ENCODE assay signal across 1 cellular context in the genomic region with DNA sequence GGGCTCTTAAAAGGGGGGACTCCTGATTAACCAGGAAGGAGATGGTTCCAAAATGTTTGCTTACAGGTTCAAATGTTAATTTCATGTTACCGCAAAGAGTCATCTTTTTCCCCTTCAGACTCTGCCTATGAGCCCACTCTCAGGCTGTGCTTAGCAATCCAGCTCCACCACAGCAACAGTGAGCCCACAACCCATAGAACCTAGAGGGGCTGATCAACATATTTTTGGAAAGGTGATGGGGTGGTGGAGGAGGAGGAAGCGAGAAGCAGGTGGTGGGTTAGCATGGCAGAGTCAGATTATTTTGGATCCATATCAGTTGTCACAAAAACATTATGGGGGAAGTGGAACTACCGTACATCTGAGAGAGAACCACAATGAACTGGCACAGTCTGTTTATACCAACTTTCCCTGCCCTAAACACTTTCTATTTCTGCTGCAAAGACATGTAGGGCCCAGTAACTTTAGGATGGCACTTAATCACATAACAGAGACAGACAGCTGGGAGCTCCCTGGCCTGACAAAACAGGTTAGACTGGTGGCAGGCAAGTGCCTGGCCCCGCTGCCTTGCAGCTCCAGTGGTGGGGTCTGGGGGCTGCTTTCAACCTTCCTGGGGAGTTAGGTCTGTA.
TF ChIP-seq lines count a peak whose summit lies in the region.

No MANE protein-coding gene starts in this region.

TF ChIP-seq in GM23338, 12 proteins besides CTCF, POLR2A, EP300 and RAD21 (continued from another document):
- TF ChIP-seq, protein P1, sequence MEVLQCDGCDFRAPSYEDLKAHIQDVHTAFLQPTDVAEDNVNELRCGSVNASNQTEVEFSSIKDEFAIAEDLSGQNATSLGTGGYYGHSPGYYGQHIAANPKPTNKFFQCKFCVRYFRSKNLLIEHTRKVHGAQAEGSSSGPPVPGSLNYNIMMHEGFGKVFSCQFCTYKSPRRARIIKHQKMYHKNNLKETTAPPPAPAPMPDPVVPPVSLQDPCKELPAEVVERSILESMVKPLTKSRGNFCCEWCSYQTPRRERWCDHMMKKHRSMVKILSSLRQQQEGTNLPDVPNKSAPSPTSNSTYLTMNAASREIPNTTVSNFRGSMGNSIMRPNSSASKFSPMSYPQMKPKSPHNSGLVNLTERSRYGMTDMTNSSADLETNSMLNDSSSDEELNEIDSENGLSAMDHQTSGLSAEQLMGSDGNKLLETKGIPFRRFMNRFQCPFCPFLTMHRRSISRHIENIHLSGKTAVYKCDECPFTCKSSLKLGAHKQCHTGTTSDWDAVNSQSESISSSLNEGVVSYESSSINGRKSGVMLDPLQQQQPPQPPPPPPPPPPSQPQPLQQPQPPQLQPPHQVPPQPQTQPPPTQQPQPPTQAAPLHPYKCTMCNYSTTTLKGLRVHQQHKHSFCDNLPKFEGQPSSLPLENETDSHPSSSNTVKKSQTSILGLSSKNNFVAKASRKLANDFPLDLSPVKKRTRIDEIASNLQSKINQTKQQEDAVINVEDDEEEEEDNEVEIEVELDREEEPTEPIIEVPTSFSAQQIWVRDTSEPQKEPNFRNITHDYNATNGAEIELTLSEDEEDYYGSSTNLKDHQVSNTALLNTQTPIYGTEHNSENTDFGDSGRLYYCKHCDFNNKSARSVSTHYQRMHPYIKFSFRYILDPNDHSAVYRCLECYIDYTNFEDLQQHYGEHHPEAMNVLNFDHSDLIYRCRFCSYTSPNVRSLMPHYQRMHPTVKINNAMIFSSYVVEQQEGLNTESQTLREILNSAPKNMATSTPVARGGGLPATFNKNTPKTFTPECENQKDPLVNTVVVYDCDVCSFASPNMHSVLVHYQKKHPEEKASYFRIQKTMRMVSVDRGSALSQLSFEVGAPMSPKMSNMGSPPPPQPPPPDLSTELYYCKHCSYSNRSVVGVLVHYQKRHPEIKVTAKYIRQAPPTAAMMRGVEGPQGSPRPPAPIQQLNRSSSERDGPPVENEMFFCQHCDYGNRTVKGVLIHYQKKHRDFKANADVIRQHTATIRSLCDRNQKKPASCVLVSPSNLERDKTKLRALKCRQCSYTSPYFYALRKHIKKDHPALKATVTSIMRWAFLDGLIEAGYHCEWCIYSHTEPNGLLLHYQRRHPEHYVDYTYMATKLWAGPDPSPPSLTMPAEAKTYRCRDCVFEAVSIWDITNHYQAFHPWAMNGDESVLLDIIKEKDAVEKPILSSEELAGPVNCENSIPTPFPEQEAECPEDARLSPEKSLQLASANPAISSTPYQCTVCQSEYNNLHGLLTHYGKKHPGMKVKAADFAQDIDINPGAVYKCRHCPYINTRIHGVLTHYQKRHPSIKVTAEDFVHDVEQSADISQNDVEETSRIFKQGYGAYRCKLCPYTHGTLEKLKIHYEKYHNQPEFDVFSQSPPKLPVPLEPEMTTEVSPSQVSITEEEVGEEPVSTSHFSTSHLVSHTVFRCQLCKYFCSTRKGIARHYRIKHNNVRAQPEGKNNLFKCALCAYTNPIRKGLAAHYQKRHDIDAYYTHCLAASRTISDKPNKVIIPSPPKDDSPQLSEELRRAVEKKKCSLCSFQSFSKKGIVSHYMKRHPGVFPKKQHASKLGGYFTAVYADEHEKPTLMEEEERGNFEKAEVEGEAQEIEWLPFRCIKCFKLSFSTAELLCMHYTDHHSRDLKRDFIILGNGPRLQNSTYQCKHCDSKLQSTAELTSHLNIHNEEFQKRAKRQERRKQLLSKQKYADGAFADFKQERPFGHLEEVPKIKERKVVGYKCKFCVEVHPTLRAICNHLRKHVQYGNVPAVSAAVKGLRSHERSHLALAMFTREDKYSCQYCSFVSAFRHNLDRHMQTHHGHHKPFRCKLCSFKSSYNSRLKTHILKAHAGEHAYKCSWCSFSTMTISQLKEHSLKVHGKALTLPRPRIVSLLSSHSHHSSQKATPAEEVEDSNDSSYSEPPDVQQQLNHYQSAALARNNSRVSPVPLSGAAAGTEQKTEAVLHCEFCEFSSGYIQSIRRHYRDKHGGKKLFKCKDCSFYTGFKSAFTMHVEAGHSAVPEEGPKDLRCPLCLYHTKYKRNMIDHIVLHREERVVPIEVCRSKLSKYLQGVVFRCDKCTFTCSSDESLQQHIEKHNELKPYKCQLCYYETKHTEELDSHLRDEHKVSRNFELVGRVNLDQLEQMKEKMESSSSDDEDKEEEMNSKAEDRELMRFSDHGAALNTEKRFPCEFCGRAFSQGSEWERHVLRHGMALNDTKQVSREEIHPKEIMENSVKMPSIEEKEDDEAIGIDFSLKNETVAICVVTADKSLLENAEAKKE (CRISPR knock-in tag; IDR thresholded peaks at IDR 0.05) = no peak
- TF ChIP-seq EZH2phosphoT487 (IDR thresholded peaks at IDR 0.05; ENCODE audit: unreplicated experiment) (no peak), NANOG (IDR thresholded peaks at IDR 0.05; ENCODE audit: borderline replicate concordance) (no peak)
- TF ChIP-seq, protein P2, sequence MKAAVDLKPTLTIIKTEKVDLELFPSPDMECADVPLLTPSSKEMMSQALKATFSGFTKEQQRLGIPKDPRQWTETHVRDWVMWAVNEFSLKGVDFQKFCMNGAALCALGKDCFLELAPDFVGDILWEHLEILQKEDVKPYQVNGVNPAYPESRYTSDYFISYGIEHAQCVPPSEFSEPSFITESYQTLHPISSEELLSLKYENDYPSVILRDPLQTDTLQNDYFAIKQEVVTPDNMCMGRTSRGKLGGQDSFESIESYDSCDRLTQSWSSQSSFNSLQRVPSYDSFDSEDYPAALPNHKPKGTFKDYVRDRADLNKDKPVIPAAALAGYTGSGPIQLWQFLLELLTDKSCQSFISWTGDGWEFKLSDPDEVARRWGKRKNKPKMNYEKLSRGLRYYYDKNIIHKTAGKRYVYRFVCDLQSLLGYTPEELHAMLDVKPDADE (IDR thresholded peaks at IDR 0.05) = no peak
